In genomic region chr5:86894006-86894560, GRCh38 we compare ENCODE assay signal across 15 cellular contexts.
DNase-seq lines count a peak whose midpoint lies in the region; ATAC-seq and TF ChIP-seq lines count a peak whose summit lies in the region.
"Had no signal": no experiment of that assay in that cellular context is flagged by ENCODE, and none has a peak within 500 bp of the region (broad histone marks: within the 10 kb centered on the region; RNA-seq: fewer than 3 reads in every experiment).

No MANE protein-coding gene starts in this region.

- no peak for TF ChIP-seq EP300 in stomach (IDR thresholded peaks at IDR 0.05)

- H3K4me2 ChIP-seq in GM23248 (ENCODE audit: unreplicated experiment) (no peak overlapping the region), PC-3 (ENCODE audit: low read length) (no peak overlapping the region)
- H3K4me2 ChIP-seq: BLaER1 had no signal

- DNase-seq in EH (ENCODE audit: low read depth) (peak; percentile 61), GM23248 (peak; percentile 10), PC-3 (peak; percentile 61), RPMI8226 (no peak), stomach (no peak), left lung (no peak), breast epithelium (ENCODE audit: low spot score in 2 of 2) (no peak)
- DNase-seq: AML-193; CD4-positive, alpha-beta memory T cell; DMS153; DMS79; Karpas-422; KBM-7 had no signal

- H3K9ac ChIP-seq in GM23248, result no peak overlapping the region
- H3K9ac ChIP-seq in PC-3 (ENCODE audit: low read length), result no peak overlapping the region
- H3K9ac ChIP-seq: BLaER1 had no signal

- H3K4me3 ChIP-seq in GM23248, result no peak overlapping the region
- H3K4me3 ChIP-seq in PC-3 (ENCODE audit: low read length), result no peak overlapping the region
- H3K4me3 ChIP-seq in stomach, result no peak overlapping the region
- H3K4me3 ChIP-seq in left lung, result no peak overlapping the region
- no peak overlapping the region for H3K4me3 ChIP-seq in breast epithelium
- H3K4me3 ChIP-seq: BLaER1, HAP-1 had no signal

- H3K4me1 ChIP-seq in GM23248 (ENCODE audit: insufficient read depth) (no peaks in the 10 kb centered on the region), PC-3 (ENCODE audit: insufficient read depth, low read length) (no peaks in the 10 kb centered on the region; the same call in 1 of the 2 replicates), stomach (no peaks in the 10 kb centered on the region), left lung (no peaks in the 10 kb centered on the region), breast epithelium (no peaks in the 10 kb centered on the region)
- H3K4me1 ChIP-seq: BLaER1, HAP-1 had no signal

- H4K20me1 ChIP-seq in GM23248 (ENCODE audit: insufficient read depth) (no peaks in the 10 kb centered on the region), PC-3 (ENCODE audit: low read length) (no peaks in the 10 kb centered on the region)
- H4K20me1 ChIP-seq: BLaER1 had no signal

- TF ChIP-seq CTCF in PC-3 (conservative IDR thresholded peaks at IDR 0.05; ENCODE audit: low read depth, low read length), result no peak
- no peak for TF ChIP-seq CTCF in stomach (IDR thresholded peaks at IDR 0.05)
- TF ChIP-seq CTCF in left lung (IDR thresholded peaks at IDR 0.05), result no peak
- no peak for TF ChIP-seq CTCF in breast epithelium (IDR thresholded peaks at IDR 0.05)

- CTCF ChIA-PET in PC-3 (lab: Charles Lee), result no interaction called here

- no peak overlapping the region for H3K27ac ChIP-seq in GM23248
- 0 out of 2 replicates have a peak overlapping the region, but pooled peaks have one; percentile 5 for H3K27ac ChIP-seq in PC-3 (ENCODE audit: low read length)
- H3K27ac ChIP-seq in stomach, result no peak overlapping the region
- H3K27ac ChIP-seq in left lung, result no peak overlapping the region
- no peak overlapping the region for H3K27ac ChIP-seq in breast epithelium
- H3K27ac ChIP-seq: BLaER1 had no signal

- H2AFZ ChIP-seq in GM23248 (no peak overlapping the region), PC-3 (ENCODE audit: low read length) (no peak overlapping the region)

- intact Hi-C loops in PC-3 (cut with micrococcal nuclease) (no loop called here), stomach (cut with DNase I; ENCODE audit: low total_unique reads) (no loop called here), left lung (cut with DNase I) (no loop called here), breast epithelium (cut with DNase I; ENCODE audit: low total_unique reads) (no loop called here)

- ATAC-seq in PC-3 (peak; percentile 35), left lung (no peak)

- H3F3A ChIP-seq in GM23248 (ENCODE audit: insufficient read depth) (no peaks in the 10 kb centered on the region), PC-3 (ENCODE audit: low read length, unreplicated experiment) (no peaks in the 10 kb centered on the region)

- no TSS peak for BruUV-seq in PC-3 (replicated peaks; lab: Mats Ljungman, UMichigan)

- POLR2A ChIA-PET in PC-3 (lab: Charles Lee; ENCODE audit: unreplicated experiment), result no interaction called here

- H3K79me2 ChIP-seq in GM23248 (ENCODE audit: insufficient read depth) (no peaks in the 10 kb centered on the region), PC-3 (ENCODE audit: low read length) (no peaks in the 10 kb centered on the region)

- no peaks in the 10 kb centered on the region for H3K36me3 ChIP-seq in GM23248 (ENCODE audit: low read depth)
- no peaks in the 10 kb centered on the region for H3K36me3 ChIP-seq in PC-3 (ENCODE audit: low read depth, low read length)
- no peaks in the 10 kb centered on the region for H3K36me3 ChIP-seq in stomach
- no peaks in the 10 kb centered on the region for H3K36me3 ChIP-seq in left lung
- H3K36me3 ChIP-seq in breast epithelium, result no peaks in the 10 kb centered on the region
- H3K36me3 ChIP-seq: BLaER1, HAP-1 had no signal

- TF ChIP-seq POLR2A in stomach (IDR thresholded peaks at IDR 0.05), result no peak
- TF ChIP-seq POLR2A in breast epithelium (IDR thresholded peaks at IDR 0.05), result no peak

- peaks cover 5% of the 10 kb centered on the region for H3K27me3 ChIP-seq in GM23248 (replicated peaks; ENCODE audit: insufficient read depth)
- H3K27me3 ChIP-seq in PC-3 (ENCODE audit: low read length), result no peaks in the 10 kb centered on the region
- no peaks in the 10 kb centered on the region for H3K27me3 ChIP-seq in stomach
- no peaks in the 10 kb centered on the region for H3K27me3 ChIP-seq in left lung
- H3K27me3 ChIP-seq in breast epithelium, result no peaks in the 10 kb centered on the region
- H3K27me3 ChIP-seq: BLaER1 had no signal

- no peaks in the 10 kb centered on the region; the same call in 1 of the 2 replicates for H3K9me2 ChIP-seq in GM23248 (ENCODE audit: insufficient read depth)
- no peaks in the 10 kb centered on the region for H3K9me2 ChIP-seq in PC-3 (replicated peaks; ENCODE audit: low read length)

- in situ Hi-C loops in GM23248 (cut with MboI), result no loop called here

- H3K9me3 ChIP-seq in GM23248 (ENCODE audit: low read depth), result no peaks in the 10 kb centered on the region
- H3K9me3 ChIP-seq in PC-3 (ENCODE audit: low read length), result 0 out of 2 replicates have a peak, but pooled peaks cover 4% of the 10 kb centered on the region
- H3K9me3 ChIP-seq in stomach, result no peaks in the 10 kb centered on the region
- H3K9me3 ChIP-seq in left lung, result no peaks in the 10 kb centered on the region
- H3K9me3 ChIP-seq in breast epithelium, result no peaks in the 10 kb centered on the region
- H3K9me3 ChIP-seq: BLaER1, HAP-1 had no signal

Comparison
In these comparisons a context has a peak if more than half of its experiments do, and no peak if none do; other contexts are left out.
1. DNase-seq: peak in EH (single experiment), GM23248 (single experiment) and PC-3 (single experiment); none in RPMI8226 (single experiment), stomach (single experiment), left lung (0 of 2) and breast epithelium (0 of 2).